In the genomic region with DNA sequence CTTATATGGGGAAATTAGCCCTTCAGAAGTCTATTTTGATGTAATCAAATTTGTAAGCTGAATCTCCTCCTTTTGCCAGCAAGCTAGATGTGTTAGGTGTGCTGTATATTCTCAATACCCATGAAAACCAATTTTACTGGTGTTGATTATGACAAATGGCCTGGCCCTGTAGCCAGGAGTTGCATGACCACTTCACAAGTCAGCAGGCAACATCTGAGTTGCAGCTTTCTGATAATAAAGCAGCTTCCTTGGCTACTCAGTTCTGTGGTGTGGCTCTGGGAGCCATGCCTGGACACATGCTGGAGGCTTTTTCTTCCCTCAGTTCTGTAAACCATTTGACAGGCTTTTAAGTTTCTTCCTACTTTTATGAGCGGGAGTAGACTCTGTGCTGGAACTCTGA, we compare ENCODE assay signal across 22 cellular contexts.
"Had no signal": no experiment of that assay in that cellular context is flagged by ENCODE, and none has a peak within 500 bp of the region (broad histone marks: within the 10 kb centered on the region; RNA-seq: fewer than 3 reads in every experiment).

No MANE protein-coding gene starts in this region.

- H3K9me3 ChIP-seq: adrenal gland, spleen, upper lobe of left lung had no signal

- H3K27ac ChIP-seq: adrenal gland, coronary artery, epithelial cell of prostate, spleen, upper lobe of left lung, WERI-Rb-1 had no signal

- H3K9me3 Mint-ChIP-seq: endodermal cell had no signal

- H3K27ac Mint-ChIP-seq: activated naive CD8-positive, alpha-beta T cell; activated T-helper 17 cell treated with anti-CD3 and anti-CD28 coated beads, Interleukin-2, amount 50 U/mL, for 72 hours; endodermal cell; natural killer cell treated with Interleukin-12 subunit alpha and Interleukin-12 subunit beta and Interleukin-15 and Interleukin-18, amount 100 ng/mL, for 72 hours; progenitor cell of endocrine pancreas had no signal

- ATAC-seq: activated T-helper 17 cell treated with anti-CD3 and anti-CD28 coated beads, Interleukin-2, amount 50 U/mL, for 72 hours; left ventricle myocardium superior; natural killer cell treated with Interleukin-12 subunit alpha and Interleukin-12 subunit beta and Interleukin-15 and Interleukin-18, amount 100 ng/mL, for 72 hours had no signal

- H3K27me3 ChIP-seq: adrenal gland, spleen, upper lobe of left lung had no signal

- H3K4me1 Mint-ChIP-seq: activated T-helper 17 cell treated with anti-CD3 and anti-CD28 coated beads, Interleukin-2, amount 50 U/mL, for 72 hours; endodermal cell had no signal

- H3K4me1 ChIP-seq: spleen had no signal

- H3K4me3 ChIP-seq: adrenal gland, coronary artery, spleen, upper lobe of left lung had no signal

- H3K36me3 Mint-ChIP-seq: activated naive CD8-positive, alpha-beta T cell; natural killer cell treated with Interleukin-12 subunit alpha and Interleukin-12 subunit beta and Interleukin-15 and Interleukin-18, amount 100 ng/mL, for 72 hours had no signal

- H3K36me3 ChIP-seq: adrenal gland, spleen, upper lobe of left lung, WERI-Rb-1 had no signal

- DNase-seq: activated CD4-positive, alpha-beta T cell treated with anti-CD3 and anti-CD28 coated beads for 1 hour; activated naive CD4-positive, alpha-beta T cell; activated T-cell treated with anti-CD3 and anti-CD28 coated beads, Interleukin-2, amount 50 U/mL, for 1 hour; adrenal gland; cerebellar nuclear complex; endodermal cell; foreskin melanocyte; glutamatergic neuron; hippocampal formation; left ventricle myocardium superior; spleen; stimulated activated CD4-positive, alpha-beta T cell treated with anti-CD3 and anti-CD28 coated beads, Interleukin-4, amount 100 ng/mL, for 1 hour; stimulated activated naive CD4-positive, alpha-beta T cell treated with Interleukin-2 at 50 U/mL for 16 hours; T-helper 1 cell; upper lobe of left lung; WERI-Rb-1 had no signal

- H3K4me3 Mint-ChIP-seq: activated naive CD8-positive, alpha-beta T cell; activated T-helper 17 cell treated with anti-CD3 and anti-CD28 coated beads, Interleukin-2, amount 50 U/mL, for 72 hours; endodermal cell; natural killer cell treated with Interleukin-12 subunit alpha and Interleukin-12 subunit beta and Interleukin-15 and Interleukin-18, amount 100 ng/mL, for 72 hours had no signal
